13 cellular contexts compared by ENCODE assay signal in the genomic region with DNA sequence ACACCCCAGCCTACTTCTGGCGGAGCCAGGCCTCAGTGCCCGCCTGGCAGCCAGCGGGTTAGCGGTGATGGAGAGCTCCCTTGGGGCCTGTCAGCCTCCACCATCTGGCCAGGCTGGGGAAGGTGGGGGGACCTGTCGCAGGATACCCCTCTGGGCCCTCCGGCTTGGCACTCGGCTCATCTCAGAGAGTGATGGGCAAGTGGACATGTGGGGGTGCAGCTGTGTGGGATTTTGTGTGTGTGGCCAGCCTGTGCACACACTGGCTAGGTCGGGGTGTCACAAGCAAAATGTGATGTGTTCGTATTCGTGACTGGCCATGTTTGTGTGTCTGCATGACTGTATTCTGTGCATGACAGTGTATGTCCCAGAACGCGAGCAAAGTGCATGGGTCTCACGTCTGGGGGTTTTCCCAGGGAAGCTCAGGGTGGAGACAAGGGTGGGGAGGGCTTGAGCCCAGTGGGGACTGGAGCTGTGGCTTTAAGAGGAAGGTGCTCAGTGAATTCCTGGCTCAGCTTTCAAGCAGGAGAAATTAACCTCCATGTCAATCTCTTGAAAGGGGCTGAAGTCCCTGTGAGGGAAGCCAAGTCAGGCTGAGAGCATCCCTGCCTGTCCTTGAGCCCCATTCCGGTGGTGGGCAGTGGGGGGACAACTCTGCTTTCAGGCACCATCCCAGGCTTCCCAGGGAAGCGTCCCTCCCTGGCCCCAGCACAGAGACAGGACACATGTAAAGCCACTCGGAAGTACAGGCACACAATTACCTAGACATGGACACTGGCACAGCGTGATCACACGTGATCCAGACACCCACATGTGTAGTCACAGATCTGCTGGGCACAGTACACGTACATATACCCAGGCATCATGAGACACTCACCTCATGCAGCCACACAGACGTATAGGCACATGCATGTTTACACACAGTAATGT. TPM values are rescaled to one million over a fixed set of nuclear protein-coding genes. Genes with fewer than 3 reads are reported as not detected.
DNase-seq lines count a peak whose midpoint lies in the region; ATAC-seq and TF ChIP-seq lines count a peak whose summit lies in the region.
"Had no signal": no experiment of that assay in that cellular context is flagged by ENCODE, and none has a peak within 500 bp of the region (broad histone marks: within the 10 kb centered on the region; RNA-seq: fewer than 3 reads in every experiment).

No MANE protein-coding gene starts in this region.

- no peak for TF ChIP-seq POLR2A in Peyer's patch (IDR thresholded peaks at IDR 0.05)

- peak overlapping the region in 9 of 11 experiments; percentile 59 to 80 (median 65); a peak in 16 of 22 replicates for H3K27ac ChIP-seq in BLaER1 treated with 17β-estradiol and CSF1 and Interleukin-3, amounts not matched to agents 10 nM and 100 nM
- H3K27ac ChIP-seq in HEK293 (ENCODE audit: extremely low read depth, low read depth, low read length) = no peak overlapping the region
- no peak overlapping the region for H3K27ac ChIP-seq in Peyer's patch
- H3K27ac ChIP-seq in SJCRH30 = no peak overlapping the region
- no peak overlapping the region for H3K27ac ChIP-seq in ascending aorta
- H3K27ac ChIP-seq: pancreas, VCaP had no signal

- no peak overlapping the region for H3K4me3 ChIP-seq in BLaER1 treated with 17β-estradiol and CSF1 and Interleukin-3, amounts not matched to agents 10 nM and 100 nM
- no peak overlapping the region for H3K4me3 ChIP-seq in HEK293 (ENCODE audit: low read depth, low read length)
- no peak overlapping the region for H3K4me3 ChIP-seq in Peyer's patch
- H3K4me3 ChIP-seq in SJCRH30 = no peak overlapping the region
- H3K4me3 ChIP-seq in ascending aorta = no peak overlapping the region
- H3K4me3 ChIP-seq: pancreas had no signal

- no peak for ATAC-seq in HG02938 (IDR thresholded peaks at IDR 0.05; ENCODE audit: unreplicated experiment)
- ATAC-seq: activated T-cell treated with anti-CD3 and anti-CD28 coated beads, Interleukin-2, amount 50 U/mL, for 72 hours; pancreas had no signal

- POLR2A ChIA-PET in HEK293 (lab: Yijun Ruan, JAX) = no interaction called here

- no peaks in the 10 kb centered on the region for H3K9me3 ChIP-seq in BLaER1 treated with 17β-estradiol and CSF1 and Interleukin-3, amounts not matched to agents 10 nM and 100 nM (replicated peaks in 1 of 11)
- H3K9me3 ChIP-seq in HEK293 (ENCODE audit: control insufficient read depth, insufficient read depth, low read depth, low read length) (no peaks in the 10 kb centered on the region), Peyer's patch (no peaks in the 10 kb centered on the region), SJCRH30 (replicated peaks) (no peaks in the 10 kb centered on the region), ascending aorta (no peaks in the 10 kb centered on the region)
- H3K9me3 ChIP-seq: pancreas had no signal

- peak overlapping the region; percentile 56 to 96 (median 74) for H3K4me2 ChIP-seq in BLaER1 treated with 17β-estradiol and CSF1 and Interleukin-3, amounts not matched to agents 10 nM and 100 nM

- no peaks in the 10 kb centered on the region for H3K36me3 ChIP-seq in BLaER1 treated with 17β-estradiol and CSF1 and Interleukin-3, amounts not matched to agents 10 nM and 100 nM
- H3K36me3 ChIP-seq in HEK293 (ENCODE audit: control insufficient read depth in 2 of 2, insufficient read depth in 1 of 2, low read length in 2 of 2) = no peaks in the 10 kb centered on the region
- no peaks in the 10 kb centered on the region for H3K36me3 ChIP-seq in Peyer's patch
- no peaks in the 10 kb centered on the region for H3K36me3 ChIP-seq in SJCRH30
- H3K36me3 ChIP-seq in ascending aorta = no peaks in the 10 kb centered on the region
- H3K36me3 ChIP-seq: pancreas had no signal

- H3K27me3 ChIP-seq in BLaER1 treated with 17β-estradiol and CSF1 and Interleukin-3, amounts not matched to agents 10 nM and 100 nM = no peaks in the 10 kb centered on the region
- H3K27me3 ChIP-seq in Peyer's patch = no peaks in the 10 kb centered on the region
- peaks cover 17% of the 10 kb centered on the region; the same call in 1 of the 2 replicates for H3K27me3 ChIP-seq in SJCRH30
- H3K27me3 ChIP-seq in ascending aorta = no peaks in the 10 kb centered on the region
- H3K27me3 ChIP-seq: pancreas had no signal

- TF ChIP-seq CTCF in HEK293 (tag by site-specific recombination; IDR thresholded peaks at IDR 0.05) (no peak), Peyer's patch (IDR thresholded peaks at IDR 0.05) (no peak), ascending aorta (IDR thresholded peaks at IDR 0.05) (no peak)

- DNase-seq in Peyer's patch (peak; percentile 44 to 72 (median 71)), mesenteric fat pad (ENCODE audit: low spot score) (peak; percentile 87), SJCRH30 (no peak), ascending aorta (ENCODE audit: low spot score in 2 of 2) (no peak), H4 (ENCODE audit: low spot score) (no peak)
- DNase-seq: activated T-cell treated with anti-CD3 and anti-CD28 coated beads, Interleukin-2, amount 50 U/mL, for 72 hours; NCI-H2227 treated with DMSO at 0.1 percent for 48 hours; SHP77 treated with DMSO at 0.1 percent for 48 hours had no signal

- CTCF ChIA-PET in HEK293 (lab: Yijun Ruan, JAX) = no interaction called here

- intact Hi-C loops in ascending aorta (cut with DNase I) = loop anchor here (5.0 kb wide), 1 partner anchor 38 kb away; no protein-coding TSS in a partner anchor

- peaks cover 51 to 89% (median 76%) of the 10 kb centered on the region in 10 experiments for H3K4me1 ChIP-seq in BLaER1 treated with 17β-estradiol and CSF1 and Interleukin-3, amounts not matched to agents 10 nM and 100 nM
- no peaks in the 10 kb centered on the region; the same call in 1 of the 2 replicates for H3K4me1 ChIP-seq in HEK293 (ENCODE audit: control insufficient read depth, insufficient read depth, low read length)
- H3K4me1 ChIP-seq in Peyer's patch = peaks cover 0 to 19% (median 2%) of the 10 kb centered on the region in 4 donors
- no peaks in the 10 kb centered on the region for H3K4me1 ChIP-seq in SJCRH30
- peaks cover 0 to 13% of the 10 kb centered on the region in 2 donors for H3K4me1 ChIP-seq in ascending aorta
- H3K4me1 ChIP-seq: pancreas had no signal

- peak overlapping the region in 9 of 11 experiments; percentile 28 to 71 (median 52); a peak in 12 of 22 replicates for H3K9ac ChIP-seq in BLaER1 treated with 17β-estradiol and CSF1 and Interleukin-3, amounts not matched to agents 10 nM and 100 nM

- H4K20me1 ChIP-seq in BLaER1 treated with 17β-estradiol and CSF1 and Interleukin-3, amounts not matched to agents 10 nM and 100 nM = no peaks in the 10 kb centered on the region

TF ChIP-seq in HEK293, 187 proteins besides CTCF, POLR2A, EP300 and RAD21:
- TF ChIP-seq SP3 (tag by site-specific recombination; IDR thresholded peaks at IDR 0.05) (no peak), PRDM10 (tag by site-specific recombination; IDR thresholded peaks at IDR 0.05) (0 out of 2 replicates have a peak, but pooled peaks have one; percentile 12), SCRT2 (tag by site-specific recombination; IDR thresholded peaks at IDR 0.05) (peak; percentile 89), SCRT1 (tag by site-specific recombination; IDR thresholded peaks at IDR 0.05; ENCODE audit: borderline replicate concordance) (peak; percentile 65; the same call in 1 of the 2 replicates), SP7 (tag by site-specific recombination; IDR thresholded peaks at IDR 0.05) (no peak)

RNA-seq across cellular contexts. Expression of gene ADGRB2, which starts 21.1 kb away (rescaled TPM):
- total RNA-seq in Peyer's patch (10 to 100 TPM in 3 of 4 donors, 1 to 10 TPM in 1; 3.3 to 39.1 (median 17.2) TPM), mesenteric fat pad (3.9 TPM), ascending aorta (1.9 TPM)
- 0.73 and 1.1 TPM in 2 replicates for total RNA-seq in SJCRH30 (2014; rRNA removed; shearing (Covaris generic))
- total RNA-seq in H4 (2014; rRNA removed; shearing (Covaris generic)) = 2.4 and 3.5 TPM in 2 replicates

RNA-seq across cellular contexts. Expression of gene SPOCD1, which starts 30.5 kb away (rescaled TPM):
- total RNA-seq in Peyer's patch (1 to 10 TPM in 1 of 4 donors, under 1 TPM in 1, not detected in 2; 0.80 to 3.3 TPM), mesenteric fat pad (9.5 TPM), ascending aorta (30.7 TPM)
- 0.05 and 0.16 TPM in 2 replicates for total RNA-seq in SJCRH30 (2014; rRNA removed; shearing (Covaris generic))
- 3.6 and 9.9 TPM in 2 replicates for total RNA-seq in H4 (2014; rRNA removed; shearing (Covaris generic))

Comparison
In these comparisons a context has a peak if more than half of its experiments do, and no peak if none do; other contexts are left out.
1. H3K27ac ChIP-seq: peak in BLaER1 treated with 17β-estradiol and CSF1 and Interleukin-3, amounts not matched to agents 10 nM and 100 nM (9 of 11); none in HEK293 (single experiment), Peyer's patch (0 of 4), SJCRH30 (single experiment) and ascending aorta (0 of 2).
2. DNase-seq: peak in Peyer's patch (3 of 3) and mesenteric fat pad (single experiment); none in SJCRH30 (0 of 2), ascending aorta (0 of 2) and H4 (single experiment).